ENCODE assay signal across 8 cellular contexts in genomic region chr15:92011611-92012367, GRCh38.
DNase-seq lines count a peak whose midpoint lies in the region; ATAC-seq and TF ChIP-seq lines count a peak whose summit lies in the region.

No MANE protein-coding gene starts in this region.

- peak; percentile 45 to 71 for DNase-seq in NCI-H2081 (lab: John Stamatoyannopoulos, UW)
- no peak for DNase-seq in NCI-H2081 treated with DMSO at 0.1 percent for 48 hours (lab: John Stamatoyannopoulos, UW)
- peak; percentile 28 for DNase-seq in SK-MEL-5 (ENCODE audit: low read depth, low spot score)
- peak; percentile 33 for DNase-seq in fibroblast of mammary gland (ENCODE audit: low read depth)
- peak; percentile 11 to 24 for DNase-seq in stimulated activated CD4-positive, alpha-beta T cell treated with anti-CD3 and anti-CD28 coated beads, Interleukin-2, amount 100 ng/mL, for 48 hours
- no peak for DNase-seq in SK-N-DZ (ENCODE audit: low spot score)

- in situ Hi-C loops in SK-MEL-5 (cut with HindIII; ENCODE audit: low pct_unique_long_range_greater_than_20kb, low sequenced_read_pairs), result no loop called here

- H3K4me3 ChIP-seq in fibroblast of mammary gland (ENCODE audit: control insufficient read depth, low read depth, low read length), result no peak overlapping the region

- ATAC-seq in GM18502 (IDR thresholded peaks at IDR 0.05; ENCODE audit: poor library complexity, unreplicated experiment), result no peak
- ATAC-seq in GM21717 (IDR thresholded peaks at IDR 0.05; ENCODE audit: unreplicated experiment), result no peak

- TF ChIP-seq CTCF in fibroblast of mammary gland (conservative IDR thresholded peaks at IDR 0.05; ENCODE audit: control insufficient read depth, insufficient read depth, low read depth, low read length), result no peak

Comparison
In these comparisons a context has a peak if more than half of its experiments do, and no peak if none do; other contexts are left out.
1. DNase-seq: peak in NCI-H2081 (2 of 2), SK-MEL-5 (single experiment), fibroblast of mammary gland (single experiment) and stimulated activated CD4-positive, alpha-beta T cell treated with anti-CD3 and anti-CD28 coated beads, Interleukin-2, amount 100 ng/mL, for 48 hours (2 of 2); none in NCI-H2081 treated with DMSO at 0.1 percent for 48 hours (single experiment) and SK-N-DZ (single experiment).